1 cellular context compared by ENCODE assay signal in the genomic region with DNA sequence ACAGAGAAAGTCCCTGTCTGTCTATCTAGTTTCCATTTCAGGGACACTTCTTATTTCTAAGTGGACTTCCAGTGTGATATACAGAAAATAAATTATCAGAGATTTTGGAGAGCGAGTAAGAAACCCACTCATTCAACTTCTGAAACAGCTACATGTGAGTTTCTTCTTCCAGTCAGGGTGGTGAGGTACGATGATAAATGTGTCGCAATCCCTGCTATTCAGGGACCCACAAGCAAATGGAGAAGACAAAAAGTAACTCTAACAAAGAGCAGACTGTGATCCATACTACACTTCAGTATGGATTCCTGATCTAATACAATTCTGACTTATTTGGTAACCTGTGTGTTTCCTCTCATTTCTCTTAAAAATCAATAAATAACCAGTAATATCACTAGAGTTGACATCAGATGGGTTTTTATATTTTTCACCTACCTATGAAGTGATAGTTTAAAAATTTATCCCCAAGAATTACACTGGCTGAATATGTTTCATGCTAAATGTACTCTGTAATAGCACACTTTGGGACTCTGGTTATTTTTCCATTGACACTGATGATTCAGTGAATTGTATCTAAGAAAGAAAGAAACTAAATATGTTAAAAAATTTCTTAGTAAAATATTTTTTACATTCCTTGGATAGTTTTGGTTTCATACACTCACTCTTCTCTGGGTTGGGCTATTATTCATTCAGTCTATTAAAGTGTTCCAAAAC.
TF ChIP-seq lines count a peak whose summit lies in the region.

No MANE protein-coding gene starts in this region.

TF ChIP-seq in H1, 55 proteins besides CTCF, POLR2A, EP300 and RAD21:
- TF ChIP-seq RBBP5 (IDR thresholded peaks at IDR 0.05; ENCODE audit: borderline replicate concordance, low read depth, low read length) = no peak
- TF ChIP-seq CEBPB (IDR thresholded peaks at IDR 0.05; ENCODE audit: low read depth, low read length) = peak; percentile 78
- no peak for TF ChIP-seq TCF12 (IDR thresholded peaks at IDR 0.05; ENCODE audit: low read depth, low read length)
- no peak for TF ChIP-seq BRCA1 (IDR thresholded peaks at IDR 0.05; ENCODE audit: low read depth, low read length)
- no peak for TF ChIP-seq RFX5 (IDR thresholded peaks at IDR 0.05; ENCODE audit: borderline replicate concordance, low read depth, low read length)
